ENCODE assay signal across 8 cellular contexts in the genomic region with DNA sequence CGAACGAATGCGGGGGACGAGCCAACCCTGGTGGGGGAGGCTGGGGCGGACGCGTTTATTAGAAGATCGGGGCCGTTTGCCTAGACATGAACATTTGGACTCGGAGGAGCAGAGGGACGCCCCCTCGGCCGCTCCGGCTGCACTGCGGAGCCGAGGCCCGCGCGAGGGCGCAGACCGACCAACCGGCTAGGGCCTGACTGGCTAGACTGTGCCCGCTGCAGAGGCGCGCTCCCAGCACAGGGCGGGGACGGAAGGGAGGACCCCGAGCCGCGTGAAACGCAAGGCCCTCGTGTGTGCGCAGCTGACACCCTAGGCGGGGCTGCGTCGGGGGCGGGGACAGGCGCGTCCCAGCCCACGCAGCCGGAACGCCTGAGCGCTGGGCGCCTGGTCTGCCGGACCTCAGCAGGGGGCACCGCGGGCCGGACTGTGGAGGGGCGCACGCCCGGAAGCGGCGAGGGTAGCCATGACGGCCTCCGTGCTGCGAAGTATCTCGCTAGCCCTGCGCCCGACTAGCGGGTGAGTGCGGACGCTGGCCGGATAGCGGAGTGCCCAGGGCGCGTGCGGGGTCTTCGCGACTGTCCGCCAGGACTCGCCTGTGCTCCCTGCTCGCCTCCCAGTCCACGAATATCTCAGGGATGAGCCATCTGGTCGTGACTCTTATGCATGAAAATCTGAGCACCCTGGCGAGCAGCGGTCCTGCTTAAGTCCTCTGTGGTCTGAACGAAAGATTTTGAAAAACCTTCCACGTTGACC. TPM values are rescaled to one million over a fixed set of nuclear protein-coding genes. Genes with fewer than 3 reads are reported as not detected.
DNase-seq lines count a peak whose midpoint lies in the region; ATAC-seq lines count a peak whose summit lies in the region.

Gene MRPL40, plus strand, starts transcription at position 454 of the 753 bp plus-strand sequence. Its CDS starts 10 bp downstream, at position 464.

- H3K79me2 ChIP-seq in mesendoderm (ENCODE audit: control insufficient read depth, insufficient read depth, low read length), result peaks cover 34% of the 10 kb centered on the region

- peak within 1 kb of the TSS; percentile 93 to 94 for H3K27ac Mint-ChIP-seq in effector memory CD8-positive, alpha-beta T cell

- peak; percentile 97 for DNase-seq in COLO668 (lab: John Stamatoyannopoulos, UW; ENCODE audit: unreplicated experiment)
- peak; percentile 69 for DNase-seq in HS-27A (ENCODE audit: low read depth)
- peak; percentile 90 for DNase-seq in NOMO-1 treated with DMSO at 0.1 percent for 48 hours (lab: John Stamatoyannopoulos, UW; ENCODE audit: unreplicated experiment)
- DNase-seq in activated CD8-positive, alpha-beta memory T cell treated with anti-CD3 and anti-CD28 coated beads for 4 hours (ENCODE audit: low read depth in 2 of 2), result peak; percentile 81
- peak; percentile 75 to 82 (median 79) for DNase-seq in effector memory CD8-positive, alpha-beta T cell
- peak; percentile 90 for DNase-seq in mesendoderm
- DNase-seq in stimulated activated CD8-positive, alpha-beta memory T cell treated with anti-CD3 and anti-CD28 coated beads, Interleukin-15, amount 100 ng/mL, for 1 hour (ENCODE audit: low read depth), result peak; percentile 68

- H3K36me3 Mint-ChIP-seq in effector memory CD8-positive, alpha-beta T cell (ENCODE audit: insufficient read depth), result peaks cover 53% of the 10 kb centered on the region

- H2BK120ac ChIP-seq in mesendoderm (ENCODE audit: low read depth, low read length), result no peak within 1 kb of the TSS

- peak within 1 kb of the TSS; percentile 98 for H3K9ac ChIP-seq in mesendoderm (ENCODE audit: low read length)

- WGBS in mesendoderm (ENCODE audit: extremely low coverage, insufficient coverage, low lambda C conversion rate), result no CpG with 5 or more reads among the region's 78 CpGs

- peak within 1 kb of the TSS; percentile 82 for H3K27ac ChIP-seq in mesendoderm (ENCODE audit: low read depth, low read length)

- peak within 1 kb of the TSS; percentile 72 for H3K18ac ChIP-seq in mesendoderm (ENCODE audit: low read length)

- H3K4me3 Mint-ChIP-seq in effector memory CD8-positive, alpha-beta T cell, result peak within 1 kb of the TSS; percentile 88 to 93

- H3K79me1 ChIP-seq in mesendoderm (ENCODE audit: low read length), result peaks cover 18% of the 10 kb centered on the region

- peak within 1 kb of the TSS; percentile 98 for H3K56ac ChIP-seq in mesendoderm (ENCODE audit: low read length)

- H3K4me2 ChIP-seq in mesendoderm (ENCODE audit: low read length), result peak within 1 kb of the TSS; percentile 97

- no peaks in the 10 kb centered on the region for H3K9me3 Mint-ChIP-seq in effector memory CD8-positive, alpha-beta T cell

- ATAC-seq in GM19467 (IDR thresholded peaks at IDR 0.05; ENCODE audit: unreplicated experiment), result peak; percentile 66
- ATAC-seq in effector memory CD8-positive, alpha-beta T cell (replicated peaks), result peak; percentile 83

- H2BK5ac ChIP-seq in mesendoderm (ENCODE audit: low read length), result peak within 1 kb of the TSS; percentile 85

- no peaks in the 10 kb centered on the region for H3K27me3 Mint-ChIP-seq in effector memory CD8-positive, alpha-beta T cell

- H3K23ac ChIP-seq in mesendoderm (ENCODE audit: low read length), result peak within 1 kb of the TSS; percentile 80

- peaks cover 21 to 36% of the 10 kb centered on the region in 2 donors for H3K4me1 Mint-ChIP-seq in effector memory CD8-positive, alpha-beta T cell (ENCODE audit: low read depth in 2 of 2)

- H3K36me3 ChIP-seq in mesendoderm (ENCODE audit: control insufficient read depth, insufficient read depth, low read length), result peaks cover 2% of the 10 kb centered on the region

- H3K27me3 ChIP-seq in mesendoderm (ENCODE audit: insufficient read depth, low read length, poor library complexity), result no peaks in the 10 kb centered on the region

- peak within 1 kb of the TSS; percentile 82 for H3K4ac ChIP-seq in mesendoderm (ENCODE audit: low read depth, low read length)

- H4K5ac ChIP-seq in mesendoderm (ENCODE audit: low read length), result no peak within 1 kb of the TSS

- peak within 1 kb of the TSS; percentile 81 for H3K4me3 ChIP-seq in mesendoderm (ENCODE audit: low read length)

- no peak within 1 kb of the TSS for H2AK5ac ChIP-seq in mesendoderm (ENCODE audit: low read length)

- peaks cover 4% of the 10 kb centered on the region for H3K4me1 ChIP-seq in mesendoderm (ENCODE audit: control insufficient read depth, low read depth, low read length)

- H2BK15ac ChIP-seq in mesendoderm (replicated peaks; ENCODE audit: low read depth), result no peak within 1 kb of the TSS

- H4K8ac ChIP-seq in mesendoderm (ENCODE audit: low read depth, low read length), result no peak within 1 kb of the TSS

RNA-seq across cellular contexts. Expression of gene MRPL40, which starts in this region (rescaled TPM):
- 20.6 TPM for polyA plus RNA-seq in mesendoderm (2013, experiment 1 of 2)
- polyA plus RNA-seq in mesendoderm (2013, experiment 2 of 2), result 21.9 TPM

Comparison
In these comparisons a context has a peak if more than half of its experiments do, and no peak if none do; other contexts are left out.
1. Peak in every context shown above with its lines: DNase-seq, ATAC-seq, H3K4me3 ChIP-seq and H3K27ac ChIP-seq.